ENCODE assay signal across 27 cellular contexts in genomic region chr12:47864646-47865235, GRCh38. TPM values are rescaled to one million over a fixed set of nuclear protein-coding genes. Genes with fewer than 3 reads are reported as not detected.
A peak's percentile ranks its signal among the peaks of the same experiment; 100 is the strongest.
DNase-seq lines count a peak whose midpoint lies in the region; ATAC-seq and TF ChIP-seq lines count a peak whose summit lies in the region.
"Had no signal": no experiment of that assay in that cellular context is flagged by ENCODE, and none has a peak within 500 bp of the region (broad histone marks: within the 10 kb centered on the region; RNA-seq: fewer than 3 reads in every experiment).

No MANE protein-coding gene starts in this region.

- CTCF ChIA-PET in activated CD4-positive, alpha-beta T cell treated with anti-CD3 and anti-CD28 coated beads, Interleukin-2, amount 10 ng/mL, durations not matched to agents 7 days and 5 days (lab: Charles Lee) = interaction anchor here (0.6 to 1.8 kb wide), 3 partner anchors 9 to 311 kb away, joined by 3 to 6 read pairs (median 3); no protein-coding TSS in a partner anchor
- CTCF ChIA-PET in RWPE1 (lab: Yijun Ruan, JAX) (no interaction called here), T-cell (lab: Charles Lee) (no interaction called here)

- H3K9me3 ChIP-seq in breast epithelium = no peaks in the 10 kb centered on the region
- H3K9me3 ChIP-seq: adrenal gland, gastrocnemius medialis, left ventricle myocardium inferior had no signal

- H3K4me1 Mint-ChIP-seq in activated CD4-positive, alpha-beta T cell treated with anti-CD3 and anti-CD28 coated beads, Interleukin-2, amount 10 ng/mL, durations not matched to agents 7 days and 5 days = peaks cover 55% of the 10 kb centered on the region
- peaks cover 10% of the 10 kb centered on the region for H3K4me1 Mint-ChIP-seq in chondrocyte (ENCODE audit: low read depth)
- no peaks in the 10 kb centered on the region for H3K4me1 Mint-ChIP-seq in T-cell
- H3K4me1 Mint-ChIP-seq: brain; CD8-positive, alpha-beta memory T cell had no signal

- intact Hi-C loops in breast epithelium (cut with DNase I; ENCODE audit: low total_unique reads) = no loop called here

- peaks cover 12% of the 10 kb centered on the region for H3K36me3 Mint-ChIP-seq in activated CD4-positive, alpha-beta T cell treated with anti-CD3 and anti-CD28 coated beads, Interleukin-2, amount 10 ng/mL, durations not matched to agents 7 days and 5 days (ENCODE audit: low read depth)
- H3K36me3 Mint-ChIP-seq in chondrocyte (ENCODE audit: low read depth) (no peaks in the 10 kb centered on the region), T-cell (no peaks in the 10 kb centered on the region)
- H3K36me3 Mint-ChIP-seq: brain; CD8-positive, alpha-beta memory T cell; natural killer cell; type B pancreatic cell had no signal

- no peaks in the 10 kb centered on the region for H3K27me3 Mint-ChIP-seq in activated CD4-positive, alpha-beta T cell treated with anti-CD3 and anti-CD28 coated beads, Interleukin-2, amount 10 ng/mL, durations not matched to agents 7 days and 5 days
- H3K27me3 Mint-ChIP-seq in chondrocyte (ENCODE audit: low read depth) = no peaks in the 10 kb centered on the region
- no peaks in the 10 kb centered on the region for H3K27me3 Mint-ChIP-seq in T-cell
- H3K27me3 Mint-ChIP-seq: B cell; CD8-positive, alpha-beta memory T cell; type B pancreatic cell had no signal

- H3K4me1 ChIP-seq in breast epithelium = no peaks in the 10 kb centered on the region

- H3K9me3 Mint-ChIP-seq in activated CD4-positive, alpha-beta T cell treated with anti-CD3 and anti-CD28 coated beads, Interleukin-2, amount 10 ng/mL, durations not matched to agents 7 days and 5 days = no peaks in the 10 kb centered on the region
- H3K9me3 Mint-ChIP-seq in chondrocyte (ENCODE audit: low read depth) (no peaks in the 10 kb centered on the region), T-cell (no peaks in the 10 kb centered on the region)
- H3K9me3 Mint-ChIP-seq: brain; CD8-positive, alpha-beta memory T cell; natural killer cell; type B pancreatic cell had no signal

- peak overlapping the region; percentile 60 for H3K27ac Mint-ChIP-seq in activated CD4-positive, alpha-beta T cell treated with anti-CD3 and anti-CD28 coated beads, Interleukin-2, amount 10 ng/mL, durations not matched to agents 7 days and 5 days
- no peak overlapping the region for H3K27ac Mint-ChIP-seq in chondrocyte (ENCODE audit: unreplicated experiment)
- no peak overlapping the region for H3K27ac Mint-ChIP-seq in T-cell
- H3K27ac Mint-ChIP-seq: B cell; brain; CD8-positive, alpha-beta memory T cell; natural killer cell; type B pancreatic cell had no signal

- no peak for TF ChIP-seq POLR2A in breast epithelium (IDR thresholded peaks at IDR 0.05)

- H3K27me3 ChIP-seq in breast epithelium = no peaks in the 10 kb centered on the region
- H3K27me3 ChIP-seq: adrenal gland, gastrocnemius medialis had no signal

- POLR2A ChIA-PET in activated CD4-positive, alpha-beta T cell treated with anti-CD3 and anti-CD28 coated beads, Interleukin-2, amount 10 ng/mL, durations not matched to agents 7 days and 5 days (lab: Charles Lee) = no interaction called here
- POLR2A ChIA-PET in RWPE1 (lab: Yijun Ruan, JAX; ENCODE audit: low non-redundant PET) (no interaction called here), T-cell (lab: Charles Lee) (no interaction called here)

- H3K27ac ChIP-seq in RWPE1 (peak overlapping the region; percentile 92), breast epithelium (peak overlapping the region; percentile 42 to 58)
- H3K27ac ChIP-seq: gastrocnemius medialis, HL-60, left ventricle myocardium inferior, WERI-Rb-1 had no signal

- H3K4me3 ChIP-seq in breast epithelium = no peak overlapping the region
- H3K4me3 ChIP-seq: adrenal gland, gastrocnemius medialis, left ventricle myocardium inferior had no signal

- ATAC-seq in omental fat pad (ENCODE audit: low FRiP score) (peak; percentile 25), T-cell (replicated peaks in 1 of 4) (no peak), HG03175 (IDR thresholded peaks at IDR 0.05; ENCODE audit: unreplicated experiment) (no peak)
- ATAC-seq: gastrocnemius medialis, natural killer cell, sciatic nerve had no signal

- TF ChIP-seq CTCF in RWPE1 (conservative IDR thresholded peaks at IDR 0.05; ENCODE audit: low read depth) (no peak), breast epithelium (IDR thresholded peaks at IDR 0.05) (no peak), omental fat pad (IDR thresholded peaks at IDR 0.05) (no peak), chondrocyte (IDR thresholded peaks at IDR 0.05) (no peak)

- DNase-seq in activated CD4-positive, alpha-beta T cell treated with anti-CD3 and anti-CD28 coated beads, Interleukin-2, amount 10 ng/mL, durations not matched to agents 7 days and 5 days = no peak
- no peak for DNase-seq in activated CD4-positive, alpha-beta T cell treated with anti-CD3 and anti-CD28 coated beads for 48 hours
- DNase-seq in RWPE1 (ENCODE audit: low spot score) = no peak
- no peak for DNase-seq in breast epithelium (ENCODE audit: low spot score in 2 of 2)
- DNase-seq in omental fat pad (ENCODE audit: low spot score) = no peak
- DNase-seq in chondrocyte (ENCODE audit: low spot score) = no peak
- no peak for DNase-seq in T-cell
- DNase-seq: CD8-positive, alpha-beta memory T cell; DMS153; effector CD8-positive, alpha-beta T cell; gastrocnemius medialis; HCEC 1CT; hippocampal formation; left ventricle myocardium inferior; midbrain; natural killer cell; NCI-H1092; NCI-H187 treated with DMSO at 0.1 percent for 48 hours; NCI-H524 treated with DMSO at 0.1 percent for 48 hours; WERI-Rb-1 had no signal

- H3K36me3 ChIP-seq in breast epithelium = no peaks in the 10 kb centered on the region
- H3K36me3 ChIP-seq: adrenal gland, gastrocnemius medialis, left ventricle myocardium inferior, WERI-Rb-1 had no signal

- no peak overlapping the region for H3K4me3 Mint-ChIP-seq in activated CD4-positive, alpha-beta T cell treated with anti-CD3 and anti-CD28 coated beads, Interleukin-2, amount 10 ng/mL, durations not matched to agents 7 days and 5 days
- H3K4me3 Mint-ChIP-seq in chondrocyte (ENCODE audit: unreplicated experiment) (no peak overlapping the region), T-cell (no peak overlapping the region)
- H3K4me3 Mint-ChIP-seq: B cell; brain; CD8-positive, alpha-beta memory T cell; natural killer cell; type B pancreatic cell had no signal

RNA-seq across cellular contexts. Expression of gene VDR, which starts 40.1 kb away (rescaled TPM):
- total RNA-seq in activated CD4-positive, alpha-beta T cell treated with anti-CD3 and anti-CD28 coated beads, Interleukin-2, amount 10 ng/mL, durations not matched to agents 7 days and 5 days = 10 to 100 TPM; 16.4 to 17.3 TPM
- 10 to 100 TPM in 2 of 3 donors, 1 to 10 TPM in 1; 1.6 to 41.7 (median 16.1) TPM for total RNA-seq in breast epithelium
- total RNA-seq in omental fat pad = 1 to 10 TPM; 2.8 to 10.0 (median 6.3) TPM
- total RNA-seq in chondrocyte = 4.4 to 4.8 TPM (median 4.6 TPM) in 3 replicates
- 1 to 10 TPM in 3 of 5 donors, under 1 TPM in 2; 0.43 to 4.1 (median 3.2) TPM for total RNA-seq in T-cell

RNA-seq across cellular contexts. Expression of gene HDAC7, which starts 45.0 kb away (rescaled TPM):
- total RNA-seq in activated CD4-positive, alpha-beta T cell treated with anti-CD3 and anti-CD28 coated beads, Interleukin-2, amount 10 ng/mL, durations not matched to agents 7 days and 5 days = 100 to 1,000 TPM; 218 to 232 TPM
- total RNA-seq in breast epithelium = 10 to 100 TPM; 37.6 to 77.0 (median 44.9) TPM
- total RNA-seq in omental fat pad = 100 to 1,000 TPM in 1 of 4 donors, 10 to 100 TPM in 3; 40.3 to 102 (median 62.9) TPM
- total RNA-seq in chondrocyte = 79.1 to 93.2 TPM (median 89.6 TPM) in 3 replicates
- 100 to 1,000 TPM; 142 to 192 (median 165) TPM for total RNA-seq in T-cell
